In the genomic region with DNA sequence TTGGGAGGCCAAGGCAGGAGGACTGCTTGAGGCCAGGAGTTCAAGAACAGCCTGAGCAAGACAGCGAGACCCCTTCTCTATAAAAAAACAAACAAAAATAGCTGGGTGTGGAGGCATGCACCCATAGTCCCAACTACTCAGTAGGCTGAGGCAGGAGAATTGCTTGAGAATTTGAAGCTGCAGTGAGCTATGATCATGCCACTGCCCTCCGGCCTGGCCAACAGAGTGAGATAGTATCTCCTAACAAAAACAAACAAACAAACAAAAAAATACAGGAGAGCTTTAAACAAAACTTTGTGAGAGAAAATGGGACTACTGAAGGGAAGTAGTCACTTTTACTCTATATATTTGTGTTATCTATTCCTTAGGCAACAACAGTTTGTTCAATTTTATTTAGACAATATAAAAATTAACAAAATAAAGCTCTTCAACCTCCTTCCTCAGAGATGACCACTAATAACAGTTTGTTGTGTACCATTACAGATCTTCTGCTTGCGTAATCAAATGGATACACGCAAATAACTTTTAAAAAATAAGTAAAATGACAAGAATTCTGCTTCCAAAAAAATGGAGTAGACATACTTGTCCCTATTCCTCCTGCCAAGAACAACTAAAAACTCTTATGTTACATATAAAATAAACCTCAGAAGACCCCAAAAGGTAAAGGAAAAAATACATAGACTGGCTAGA, we compare ENCODE assay signal across 24 cellular contexts. TPM values are rescaled to one million over a fixed set of nuclear protein-coding genes. Genes with fewer than 3 reads are reported as not detected.
A peak's percentile ranks its signal among the peaks of the same experiment; 100 is the strongest.
DNase-seq lines count a peak whose midpoint lies in the region; ATAC-seq, FAIRE-seq and TF ChIP-seq lines count a peak whose summit lies in the region.
"Had no signal": no experiment of that assay in that cellular context is flagged by ENCODE, and none has a peak within 500 bp of the region (broad histone marks: within the 10 kb centered on the region; RNA-seq: fewer than 3 reads in every experiment).

No MANE protein-coding gene starts in this region.

- H3K79me2 ChIP-seq in K562 (ENCODE audit: control insufficient read depth, insufficient read depth, low read length) (peaks cover 39% of the 10 kb centered on the region), trophoblast cell (ENCODE audit: control insufficient read depth, insufficient read depth, low read length, poor library complexity) (no peaks in the 10 kb centered on the region), PC-3 (ENCODE audit: low read length) (peaks cover 71% of the 10 kb centered on the region)

- no peaks in the 10 kb centered on the region for H3F3A ChIP-seq in PC-3 (ENCODE audit: low read length, unreplicated experiment)

- no peak for TF ChIP-seq RAD21 in K562 (CRISPR knock-in tag; conservative IDR thresholded peaks at IDR 0.05 in 1 of 2, IDR thresholded peaks at IDR 0.05 in 1 of 2)

- H3K18ac ChIP-seq in trophoblast cell (ENCODE audit: low read length) = no peak overlapping the region

- H4K12ac ChIP-seq in trophoblast cell (ENCODE audit: low read depth, low read length) = no peak overlapping the region

- no peaks in the 10 kb centered on the region for H3K27me3 ChIP-seq in CD4-positive, alpha-beta memory T cell (ENCODE audit: insufficient read depth, low read length)
- H3K27me3 ChIP-seq in K562 (ENCODE audit: control insufficient read depth in 2 of 2, insufficient read depth in 2 of 2, low read length in 2 of 2) = no peaks in the 10 kb centered on the region
- H3K27me3 ChIP-seq in trophoblast cell (ENCODE audit: insufficient read depth, low read length) = no peaks in the 10 kb centered on the region
- no peaks in the 10 kb centered on the region for H3K27me3 ChIP-seq in PC-3 (ENCODE audit: low read length)
- H3K27me3 ChIP-seq: adrenal gland, breast epithelium, ovary, uterus had no signal

- H3K36me3 Mint-ChIP-seq in activated T-cell treated with anti-CD3 and anti-CD28 coated beads, Interleukin-2, amount 50 U/mL, for 24 hours (ENCODE audit: low read depth) = peaks cover 98% of the 10 kb centered on the region
- H3K36me3 Mint-ChIP-seq in activated T-cell treated with anti-CD3 and anti-CD28 coated beads, Interleukin-2, amount 50 U/mL, for 4 hours (ENCODE audit: insufficient read depth) = peaks cover 52% of the 10 kb centered on the region
- peaks cover 53 to 79% of the 10 kb centered on the region in 2 donors for H3K36me3 Mint-ChIP-seq in CD4-positive, alpha-beta memory T cell

- peak overlapping the region; percentile 82 for H3K27ac Mint-ChIP-seq in activated T-cell treated with anti-CD3 and anti-CD28 coated beads, Interleukin-2, amount 50 U/mL, for 24 hours
- peak overlapping the region in 6 of 7 donors; percentile 18 to 92 (median 68) for H3K27ac Mint-ChIP-seq in CD4-positive, alpha-beta memory T cell

- TF ChIP-seq EP300 in K562 (IDR thresholded peaks at IDR 0.05; ENCODE audit: low read length) = no peak

- no peak overlapping the region for H3K14ac ChIP-seq in trophoblast cell (ENCODE audit: low read length)

- peaks cover 59% of the 10 kb centered on the region for H3K4me1 ChIP-seq in CD4-positive, alpha-beta memory T cell (ENCODE audit: insufficient read depth, low read length)
- no peaks in the 10 kb centered on the region; a peak in 1 of 5 replicates for H3K4me1 ChIP-seq in K562 (replicated peaks in 1 of 2; ENCODE audit: control insufficient read depth in 2 of 2, insufficient read depth in 2 of 2, low read length in 2 of 2)
- peaks cover 3% of the 10 kb centered on the region in 2 experiments for H3K4me1 ChIP-seq in trophoblast cell (ENCODE audit: control insufficient read depth in 1 of 2, insufficient read depth in 2 of 2, low read length in 2 of 2)
- no peaks in the 10 kb centered on the region for H3K4me1 ChIP-seq in PC-3 (ENCODE audit: insufficient read depth, low read length)
- H3K4me1 ChIP-seq: breast epithelium had no signal

- H3K9me3 ChIP-seq in CD4-positive, alpha-beta memory T cell (ENCODE audit: control insufficient read depth in 1 of 2, low read length in 2 of 2) = no peaks in the 10 kb centered on the region
- no peaks in the 10 kb centered on the region for H3K9me3 ChIP-seq in K562 (replicated peaks; ENCODE audit: control insufficient read depth, insufficient read depth, low read depth, low read length)
- no peaks in the 10 kb centered on the region for H3K9me3 ChIP-seq in trophoblast cell (ENCODE audit: insufficient read depth, low read depth, low read length)
- H3K9me3 ChIP-seq in PC-3 (ENCODE audit: low read length) = no peaks in the 10 kb centered on the region
- H3K9me3 ChIP-seq: adrenal gland, breast epithelium, ovary, uterus had no signal

- H4K20me1 ChIP-seq in K562 (replicated peaks; ENCODE audit: control insufficient read depth, insufficient read depth, low read length) (no peaks in the 10 kb centered on the region), PC-3 (ENCODE audit: low read length) (peaks cover 9% of the 10 kb centered on the region; the same call in 1 of the 2 replicates)

- no peak overlapping the region for H3K4me3 Mint-ChIP-seq in activated T-cell treated with anti-CD3 and anti-CD28 coated beads, Interleukin-2, amount 50 U/mL, for 24 hours
- no peak overlapping the region for H3K4me3 Mint-ChIP-seq in activated T-cell treated with anti-CD3 and anti-CD28 coated beads, Interleukin-2, amount 50 U/mL, for 4 hours
- H3K4me3 Mint-ChIP-seq in CD4-positive, alpha-beta memory T cell = peak overlapping the region in 2 of 8 donors; percentile 10 to 21
- H3K4me3 Mint-ChIP-seq: T-helper 1 cell treated with Interleukin-12 subunit alpha and Interleukin-12 subunit beta and Interleukin-4 antibody, amounts not matched to agents 30 μg/mL and 1 μg/mL, for 36 hours had no signal

- H2BK5ac ChIP-seq in trophoblast cell (ENCODE audit: low read depth, low read length, poor library complexity) = no peak overlapping the region

- no peak overlapping the region for H3K4ac ChIP-seq in trophoblast cell (ENCODE audit: low read depth, low read length)

- 93% methylated on average over 4 of the region's 4 CpGs for WGBS in K562 (ENCODE audit: insufficient coverage, low coverage, missing lambda C conversion rate)
- WGBS in trophoblast cell (ENCODE audit: extremely low coverage, insufficient coverage, insufficient read length) = no CpG with 5 or more reads among the region's 4 CpGs

- no peak overlapping the region for H2AK5ac ChIP-seq in trophoblast cell (ENCODE audit: low read length)

- TF ChIP-seq CTCF in K562 (IDR thresholded peaks at IDR 0.05 in 2 of 3, conservative IDR thresholded peaks at IDR 0.05 in 1 of 3; ENCODE audit: insufficient read depth in 2 of 3, low read depth in 1 of 3, low read length in 3 of 3) = no peak
- no peak for TF ChIP-seq CTCF in PC-3 (conservative IDR thresholded peaks at IDR 0.05; ENCODE audit: low read depth, low read length)

- no peak for TF ChIP-seq POLR2A in K562 (conservative IDR thresholded peaks at IDR 0.05)

- BruUV-seq in K562 (replicated peaks; lab: Mats Ljungman, UMichigan) = no TSS peak
- no TSS peak for BruUV-seq in PC-3 (replicated peaks; lab: Mats Ljungman, UMichigan)

- CTCF ChIA-PET in CD4-positive, alpha-beta memory T cell (lab: Charles Lee; ENCODE audit: partially characterized antibody) = no interaction called here
- CTCF ChIA-PET in K562 (lab: Yijun Ruan, JAX; ENCODE audit: low intra/inter-chr PET ratio) = no interaction called here
- CTCF ChIA-PET in PC-3 (lab: Charles Lee) = no interaction called here

- H2BK120ac ChIP-seq in trophoblast cell (ENCODE audit: insufficient read depth, low read length, poor library complexity) = no peak overlapping the region

- no peaks in the 10 kb centered on the region for H3K9me2 ChIP-seq in PC-3 (replicated peaks; ENCODE audit: low read length)

- H3K9me1 ChIP-seq in K562 (ENCODE audit: control insufficient read depth, insufficient read depth, low read length) = no peaks in the 10 kb centered on the region

- H3K27ac ChIP-seq in CD4-positive, alpha-beta memory T cell (ENCODE audit: low read depth, low read length) = no peak overlapping the region
- H3K27ac ChIP-seq in K562 (ENCODE audit: extremely low read depth, low read depth, low read length) = no peak overlapping the region
- peak overlapping the region; percentile 16 for H3K27ac ChIP-seq in trophoblast cell (ENCODE audit: low read depth, low read length)
- no peak overlapping the region for H3K27ac ChIP-seq in PC-3 (ENCODE audit: low read length)
- H3K27ac ChIP-seq: adrenal gland, breast epithelium, ovary, uterus had no signal

- peaks cover 7% of the 10 kb centered on the region for H3K9me3 Mint-ChIP-seq in activated T-cell treated with anti-CD3 and anti-CD28 coated beads, Interleukin-2, amount 50 U/mL, for 24 hours
- H3K9me3 Mint-ChIP-seq in activated T-cell treated with anti-CD3 and anti-CD28 coated beads, Interleukin-2, amount 50 U/mL, for 4 hours = no peaks in the 10 kb centered on the region
- peaks cover 0 to 2% (median 0%) of the 10 kb centered on the region in 8 donors for H3K9me3 Mint-ChIP-seq in CD4-positive, alpha-beta memory T cell
- H3K9me3 Mint-ChIP-seq: T-helper 1 cell treated with Interleukin-12 subunit alpha and Interleukin-12 subunit beta and Interleukin-4 antibody, amounts not matched to agents 30 μg/mL and 1 μg/mL, for 36 hours had no signal

- no peaks in the 10 kb centered on the region for H3K27me3 Mint-ChIP-seq in activated T-cell treated with anti-CD3 and anti-CD28 coated beads, Interleukin-2, amount 50 U/mL, for 24 hours
- no peaks in the 10 kb centered on the region for H3K27me3 Mint-ChIP-seq in activated T-cell treated with anti-CD3 and anti-CD28 coated beads, Interleukin-2, amount 50 U/mL, for 4 hours (ENCODE audit: low read depth)
- no peaks in the 10 kb centered on the region for H3K27me3 Mint-ChIP-seq in CD4-positive, alpha-beta memory T cell

- intact Hi-C loops in CD4-positive, alpha-beta memory T cell (cut with micrococcal nuclease) = no loop called here
- intact Hi-C loops in K562 (cut with micrococcal nuclease) = no loop called here
- intact Hi-C loops in PC-3 (cut with micrococcal nuclease) = no loop called here

- peaks cover 1% of the 10 kb centered on the region for H3K79me1 ChIP-seq in trophoblast cell (ENCODE audit: low read length)

- no peak overlapping the region for H3K9ac ChIP-seq in K562 (ENCODE audit: insufficient read depth in 1 of 2, low read depth in 2 of 2, low read length in 2 of 2)
- H3K9ac ChIP-seq in trophoblast cell (ENCODE audit: low read length) = no peak overlapping the region
- no peak overlapping the region for H3K9ac ChIP-seq in PC-3 (ENCODE audit: low read length)

- no peak for DNase-seq in activated T-cell treated with anti-CD3 and anti-CD28 coated beads, Interleukin-2, amount 50 U/mL, for 24 hours
- no peak for DNase-seq in activated T-cell treated with anti-CD3 and anti-CD28 coated beads, Interleukin-2, amount 50 U/mL, for 4 hours
- no peak for DNase-seq in CD4-positive, alpha-beta memory T cell
- no peak for DNase-seq in K562 (ENCODE audit: extremely low read depth in 1 of 4, low spot score in 3 of 4)
- DNase-seq in trophoblast cell = peak; percentile 56 to 75
- DNase-seq in medulla oblongata (ENCODE audit: extremely low spot score) = no peak
- DNase-seq in NCI-H69 (lab: John Stamatoyannopoulos, UW) = no peak
- no peak for DNase-seq in PC-3
- DNase-seq: activated T-cell treated with anti-CD3 and anti-CD28 coated beads, Interleukin-2, amount 50 U/mL, for 48 hours; adrenal gland; C1 segment of cervical spinal cord; cortex of kidney; GDM1; H7; NCI-H1105 treated with DMSO at 0.1 percent for 48 hours; NCI-H2081; NCI-H510A treated with DMSO at 0.1 percent for 48 hours; ovary; right cardiac atrium; substantia nigra; uterus had no signal

- H3K4me2 ChIP-seq in K562 (ENCODE audit: insufficient read depth, low read length) = no peak overlapping the region
- H3K4me2 ChIP-seq in trophoblast cell (ENCODE audit: low read length) = no peak overlapping the region
- no peak overlapping the region for H3K4me2 ChIP-seq in PC-3 (ENCODE audit: low read length)

- no peak overlapping the region for H3K23ac ChIP-seq in trophoblast cell (ENCODE audit: low read length)

- no peak overlapping the region for H3K4me3 ChIP-seq in CD4-positive, alpha-beta memory T cell (ENCODE audit: low read length in 2 of 2)
- H3K4me3 ChIP-seq in K562 = no peak overlapping the region
- no peak overlapping the region for H3K4me3 ChIP-seq in trophoblast cell (ENCODE audit: low read depth, low read length)
- no peak overlapping the region for H3K4me3 ChIP-seq in PC-3 (ENCODE audit: low read length)
- H3K4me3 ChIP-seq: adrenal gland, breast epithelium, ovary, uterus had no signal

- peaks cover 63% of the 10 kb centered on the region for H3K4me1 Mint-ChIP-seq in activated T-cell treated with anti-CD3 and anti-CD28 coated beads, Interleukin-2, amount 50 U/mL, for 24 hours (ENCODE audit: low read depth)
- peaks cover 60% of the 10 kb centered on the region for H3K4me1 Mint-ChIP-seq in activated T-cell treated with anti-CD3 and anti-CD28 coated beads, Interleukin-2, amount 50 U/mL, for 4 hours (ENCODE audit: low read depth)
- peaks cover 46 to 77% (median 60%) of the 10 kb centered on the region in 4 donors for H3K4me1 Mint-ChIP-seq in CD4-positive, alpha-beta memory T cell

- in situ Hi-C loops in K562 (cut with MboI) = no loop called here

- H2AFZ ChIP-seq in K562 (ENCODE audit: low read depth, low read length) (no peak overlapping the region), trophoblast cell (ENCODE audit: insufficient read depth, low read length, poor library complexity) (no peak overlapping the region), PC-3 (ENCODE audit: low read length) (no peak overlapping the region)

- FAIRE-seq in K562 (lab: Jason Lieb, UNC) = no peak
- FAIRE-seq: endometrium had no signal

- no peak overlapping the region for H2BK12ac ChIP-seq in trophoblast cell (ENCODE audit: low read length)

- no peak overlapping the region for H4K8ac ChIP-seq in trophoblast cell (ENCODE audit: low read depth, low read length)

- no peak for ATAC-seq in activated T-cell treated with anti-CD3 and anti-CD28 coated beads, Interleukin-2, amount 50 U/mL, for 4 hours
- no peak for ATAC-seq in K562
- ATAC-seq in PC-3 = no peak
- ATAC-seq: right cardiac atrium had no signal

- POLR2A ChIA-PET in CD4-positive, alpha-beta memory T cell (lab: Charles Lee; ENCODE audit: partially characterized antibody) = interaction anchor here (1.1 kb wide), 1 partner anchor 14 kb away, joined by 3 read pairs; no protein-coding TSS in a partner anchor
- POLR2A ChIA-PET in K562 (lab: Yijun Ruan, JAX) = interaction anchor here (0.9 kb wide), 1 partner anchor 15 kb away, joined by 3 read pairs; no protein-coding TSS in a partner anchor
- POLR2A ChIA-PET in PC-3 (lab: Charles Lee; ENCODE audit: unreplicated experiment) = no interaction called here

- H4K91ac ChIP-seq in trophoblast cell (ENCODE audit: low read depth, low read length) = no peak overlapping the region

- peaks cover 34% of the 10 kb centered on the region for H3K36me3 ChIP-seq in CD4-positive, alpha-beta memory T cell (ENCODE audit: insufficient read depth, low read length)
- peaks cover 73% of the 10 kb centered on the region for H3K36me3 ChIP-seq in K562 (ENCODE audit: control insufficient read depth, insufficient read depth, low read length)
- H3K36me3 ChIP-seq in trophoblast cell (ENCODE audit: control insufficient read depth in 1 of 2, insufficient read depth in 2 of 2, low read length in 2 of 2) = peaks cover 11 to 12% of the 10 kb centered on the region in 2 experiments
- peaks cover 45% of the 10 kb centered on the region for H3K36me3 ChIP-seq in PC-3 (ENCODE audit: low read depth, low read length)
- H3K36me3 ChIP-seq: breast epithelium, ovary, uterus had no signal

RNA-seq across cellular contexts. Expression of gene PHC3, which starts 17.4 kb away (rescaled TPM):
- total RNA-seq in activated T-cell treated with anti-CD3 and anti-CD28 coated beads, Interleukin-2, amount 50 U/mL, for 4 hours = 10 to 100 TPM; 48.5 to 48.7 (median 48.5) TPM
- total RNA-seq in CD4-positive, alpha-beta memory T cell = 100 to 1,000 TPM; 168 to 173 TPM
- polyA plus RNA-seq in CD4-positive, alpha-beta memory T cell = 10 to 100 TPM; 29.2 to 64.6 TPM
- 118 and 146 TPM in 2 replicates for total RNA-seq in K562 (2011; cell fraction: chromatin; rRNA removed; ENCODE audit: low replicate concordance)
- 42.5 and 52.1 TPM in 2 replicates for total RNA-seq in K562 (2011; cell fraction: nucleolus; rRNA removed)
- total RNA-seq in K562 (2011; cell fraction: nucleoplasm; rRNA removed) = 59.0 and 129 TPM in 2 replicates
- total RNA-seq in K562 (2014; rRNA removed) = 3.1 and 8.9 TPM in 2 replicates
- 16.9 and 19.0 TPM in 2 replicates for total RNA-seq in K562 (2014; rRNA removed; fragmentation: Illumina TruSeq; extraction: Trizol)
- 14.9 and 15.1 TPM in 2 replicates for total RNA-seq in K562 (2015; rRNA removed; fragmentation: Illumina TruSeq; extraction: Trizol)
- total RNA-seq in K562 (2021) = 16.9 and 21.5 TPM in 2 replicates
- polyA plus RNA-seq in K562 (2011; rRNA removed) = 21.6 and 32.1 TPM in 2 replicates
- polyA plus RNA-seq in K562 (2011; cell fraction: cytosol; rRNA removed) = 25.8 and 29.4 TPM in 2 replicates
- polyA plus RNA-seq in K562 (2011; cell fraction: nucleus; rRNA removed) = 65.3 and 76.2 TPM in 2 replicates
- polyA plus RNA-seq in K562 (2012) = 9.0 and 22.6 TPM in 2 replicates
- 8.1 and 10.5 TPM in 2 replicates for polyA plus RNA-seq in K562 (2014; fragmentation: Illumina TruSeq; extraction: Trizol)
- 1 to 10 TPM; 4.6 to 6.0 TPM for polyA plus RNA-seq in K562 (2014; fragmentation: Nextera tagmentation; extraction: Ambion mirVana)
- 7.4 and 16.2 TPM in 2 replicates for polyA plus RNA-seq in K562 (2014; rRNA removed)
- polyA minus RNA-seq in K562 (2011; rRNA and poly(A)+ RNA removed) = 91.9 and 98.7 TPM in 2 replicates
- 13.4 and 14.6 TPM in 2 replicates for polyA minus RNA-seq in K562 (2011; cell fraction: cytosol; rRNA and poly(A)+ RNA removed)
- 32.9 and 56.2 TPM in 2 replicates for polyA minus RNA-seq in K562 (2011; cell fraction: nucleus; rRNA and poly(A)+ RNA removed)
- polyA plus RNA-seq in trophoblast cell (2013) = 36.3 and 38.5 TPM in 2 replicates
- 7.5 and 16.2 TPM in 2 replicates for total RNA-seq in PC-3 (2014; rRNA removed)

RNA-seq across cellular contexts. Expression of gene PRKCI, which starts 58.1 kb away (rescaled TPM):
- total RNA-seq in activated T-cell treated with anti-CD3 and anti-CD28 coated beads, Interleukin-2, amount 50 U/mL, for 4 hours = 10 to 100 TPM; 15.8 to 18.4 (median 17.3) TPM
- 10 to 100 TPM; 18.0 to 27.7 TPM for total RNA-seq in CD4-positive, alpha-beta memory T cell
- 10 to 100 TPM; 16.4 to 18.5 TPM for polyA plus RNA-seq in CD4-positive, alpha-beta memory T cell
- total RNA-seq in K562 (2011; cell fraction: chromatin; rRNA removed; ENCODE audit: low replicate concordance) = 56.2 and 139 TPM in 2 replicates
- 21.8 and 29.3 TPM in 2 replicates for total RNA-seq in K562 (2011; cell fraction: nucleolus; rRNA removed)
- total RNA-seq in K562 (2011; cell fraction: nucleoplasm; rRNA removed) = 59.0 and 131 TPM in 2 replicates
- total RNA-seq in K562 (2014; rRNA removed) = 23.2 and 27.8 TPM in 2 replicates
- total RNA-seq in K562 (2014; rRNA removed; fragmentation: Illumina TruSeq; extraction: Trizol) = 43.2 and 49.7 TPM in 2 replicates
- 37.8 and 42.0 TPM in 2 replicates for total RNA-seq in K562 (2015; rRNA removed; fragmentation: Illumina TruSeq; extraction: Trizol)
- 23.6 and 33.2 TPM in 2 replicates for total RNA-seq in K562 (2021)
- polyA plus RNA-seq in K562 (2011; rRNA removed) = 27.8 and 40.0 TPM in 2 replicates
- polyA plus RNA-seq in K562 (2011; cell fraction: cytosol; rRNA removed) = 7.8 and 14.4 TPM in 2 replicates
- 7.4 and 10.1 TPM in 2 replicates for polyA plus RNA-seq in K562 (2011; cell fraction: nucleus; rRNA removed)
- polyA plus RNA-seq in K562 (2012) = 15.7 and 28.3 TPM in 2 replicates
- polyA plus RNA-seq in K562 (2014; fragmentation: Illumina TruSeq; extraction: Trizol) = 24.2 and 31.4 TPM in 2 replicates
- 10 to 100 TPM; 10.5 to 13.5 TPM for polyA plus RNA-seq in K562 (2014; fragmentation: Nextera tagmentation; extraction: Ambion mirVana)
- polyA plus RNA-seq in K562 (2014; rRNA removed) = 20.4 and 22.7 TPM in 2 replicates
- 79.3 and 84.4 TPM in 2 replicates for polyA minus RNA-seq in K562 (2011; rRNA and poly(A)+ RNA removed)
- polyA minus RNA-seq in K562 (2011; cell fraction: cytosol; rRNA and poly(A)+ RNA removed) = 20.8 and 40.8 TPM in 2 replicates
- polyA minus RNA-seq in K562 (2011; cell fraction: nucleus; rRNA and poly(A)+ RNA removed) = 20.7 and 26.1 TPM in 2 replicates
- 23.7 and 24.6 TPM in 2 replicates for polyA plus RNA-seq in trophoblast cell (2013)
- total RNA-seq in PC-3 (2014; rRNA removed) = 39.5 and 42.2 TPM in 2 replicates

Comparison
In these comparisons a context has a peak if more than half of its experiments do, and no peak if none do; other contexts are left out.
1. DNase-seq: peak in trophoblast cell (2 of 2); none in activated T-cell treated with anti-CD3 and anti-CD28 coated beads, Interleukin-2, amount 50 U/mL, for 24 hours (single experiment), activated T-cell treated with anti-CD3 and anti-CD28 coated beads, Interleukin-2, amount 50 U/mL, for 4 hours (single experiment), CD4-positive, alpha-beta memory T cell (0 of 5), K562 (0 of 4), medulla oblongata (single experiment), NCI-H69 (single experiment) and PC-3 (single experiment).